In the genomic region with DNA sequence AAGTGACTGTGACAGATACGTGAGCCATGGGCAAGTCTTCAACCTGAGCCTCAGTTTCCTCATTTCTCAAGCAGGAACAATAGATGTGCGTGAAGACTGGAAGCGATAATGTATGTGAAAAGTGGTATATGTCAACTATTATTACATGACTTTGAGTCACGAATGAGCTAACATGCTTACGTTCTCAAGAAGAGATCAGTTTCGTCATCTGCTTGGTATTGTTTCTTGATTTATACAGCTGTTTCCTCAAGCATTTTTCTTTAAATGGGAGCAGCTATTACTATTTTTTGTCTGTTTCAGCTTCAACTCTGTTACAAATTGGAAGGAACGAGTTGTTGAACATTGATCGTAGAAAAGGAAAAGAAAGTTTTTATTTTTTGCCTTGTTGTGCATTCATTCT, we compare ENCODE assay signal across 29 cellular contexts.
"Had no signal": no experiment of that assay in that cellular context is flagged by ENCODE, and none has a peak within 500 bp of the region (broad histone marks: within the 10 kb centered on the region; RNA-seq: fewer than 3 reads in every experiment).

No MANE protein-coding gene starts in this region.

- H3K4me3 Mint-ChIP-seq: activated CD4-positive, alpha-beta memory T cell treated with anti-CD3 and anti-CD28 coated beads, Interleukin-2, amount 10 ng/mL, durations not matched to agents 7 days and 5 days; activated CD4-positive, alpha-beta T cell treated with anti-CD3 and anti-CD28 coated beads, Interleukin-2, amount 10 ng/mL, durations not matched to agents 7 days and 5 days; activated T-cell treated with anti-CD3 and anti-CD28 coated beads, Interleukin-2, amount 50 U/mL, for 4 hours; activated T-helper 17 cell treated with anti-CD3 and anti-CD28 coated beads, Interleukin-2, amount 50 U/mL, for 72 hours; endodermal cell; mesothelial cell of epicardium; naive B cell; nephron progenitor cell; stimulated activated effector memory CD8-positive, alpha-beta T cell treated with anti-CD3 and anti-CD28 coated beads, Interleukin-12 subunit alpha, Interleukin-12 subunit beta, amount 100 ng/mL, for 72 hours; stimulated activated naive CD8-positive, alpha-beta T cell treated with anti-CD3 and anti-CD28 coated beads, Interleukin-15, Interleukin-2, amounts not matched to agents 100 ng/mL and 50 ng/mL, for 24 hours; type B pancreatic cell; WTC11 had no signal

- H3K27me3 Mint-ChIP-seq: activated CD4-positive, alpha-beta memory T cell treated with anti-CD3 and anti-CD28 coated beads, Interleukin-2, amount 10 ng/mL, durations not matched to agents 7 days and 5 days; stimulated activated naive CD8-positive, alpha-beta T cell treated with anti-CD3 and anti-CD28 coated beads, Interleukin-15, Interleukin-2, amounts not matched to agents 100 ng/mL and 50 ng/mL, for 24 hours; type B pancreatic cell had no signal

- H3K4me1 Mint-ChIP-seq: activated CD4-positive, alpha-beta memory T cell treated with anti-CD3 and anti-CD28 coated beads, Interleukin-2, amount 10 ng/mL, durations not matched to agents 7 days and 5 days; activated CD4-positive, alpha-beta T cell treated with anti-CD3 and anti-CD28 coated beads, Interleukin-2, amount 10 ng/mL, durations not matched to agents 7 days and 5 days; activated T-helper 17 cell treated with anti-CD3 and anti-CD28 coated beads, Interleukin-2, amount 50 U/mL, for 72 hours; naive B cell; nephron progenitor cell; stimulated activated effector memory CD8-positive, alpha-beta T cell treated with anti-CD3 and anti-CD28 coated beads, Interleukin-12 subunit alpha, Interleukin-12 subunit beta, amount 100 ng/mL, for 72 hours had no signal

- H3K27ac Mint-ChIP-seq: activated CD4-positive, alpha-beta memory T cell treated with anti-CD3 and anti-CD28 coated beads, Interleukin-2, amount 10 ng/mL, durations not matched to agents 7 days and 5 days; activated CD4-positive, alpha-beta T cell treated with anti-CD3 and anti-CD28 coated beads, Interleukin-2, amount 10 ng/mL, durations not matched to agents 7 days and 5 days; activated T-helper 17 cell treated with anti-CD3 and anti-CD28 coated beads, Interleukin-2, amount 50 U/mL, for 72 hours; endodermal cell; mesothelial cell of epicardium; naive B cell; nephron progenitor cell; stimulated activated effector memory CD8-positive, alpha-beta T cell treated with anti-CD3 and anti-CD28 coated beads, Interleukin-12 subunit alpha, Interleukin-12 subunit beta, amount 100 ng/mL, for 72 hours; stimulated activated naive CD8-positive, alpha-beta T cell treated with anti-CD3 and anti-CD28 coated beads, Interleukin-15, Interleukin-2, amounts not matched to agents 100 ng/mL and 50 ng/mL, for 24 hours; type B pancreatic cell; WTC11 had no signal

- H3K9me3 Mint-ChIP-seq: activated CD4-positive, alpha-beta memory T cell treated with anti-CD3 and anti-CD28 coated beads, Interleukin-2, amount 10 ng/mL, durations not matched to agents 7 days and 5 days; activated CD4-positive, alpha-beta T cell treated with anti-CD3 and anti-CD28 coated beads, Interleukin-2, amount 10 ng/mL, durations not matched to agents 7 days and 5 days; activated T-cell treated with anti-CD3 and anti-CD28 coated beads, Interleukin-2, amount 50 U/mL, for 4 hours; activated T-helper 17 cell treated with anti-CD3 and anti-CD28 coated beads, Interleukin-2, amount 50 U/mL, for 72 hours; endodermal cell; mesothelial cell of epicardium; naive B cell; nephron progenitor cell; stimulated activated effector memory CD8-positive, alpha-beta T cell treated with anti-CD3 and anti-CD28 coated beads, Interleukin-12 subunit alpha, Interleukin-12 subunit beta, amount 100 ng/mL, for 72 hours; stimulated activated naive CD8-positive, alpha-beta T cell treated with anti-CD3 and anti-CD28 coated beads, Interleukin-15, Interleukin-2, amounts not matched to agents 100 ng/mL and 50 ng/mL, for 24 hours; type B pancreatic cell; WTC11 had no signal

- H3K36me3 Mint-ChIP-seq: naive B cell; stimulated activated effector memory CD8-positive, alpha-beta T cell treated with anti-CD3 and anti-CD28 coated beads, Interleukin-12 subunit alpha, Interleukin-12 subunit beta, amount 100 ng/mL, for 72 hours; WTC11 had no signal

- ATAC-seq: activated T-cell treated with anti-CD3 and anti-CD28 coated beads, Interleukin-2, amount 50 U/mL, for 4 hours; activated T-helper 17 cell treated with anti-CD3 and anti-CD28 coated beads, Interleukin-2, amount 50 U/mL, for 72 hours; left cardiac atrium; left ventricle myocardium superior; sciatic nerve; stimulated activated effector memory CD8-positive, alpha-beta T cell treated with anti-CD3 and anti-CD28 coated beads, Interleukin-12 subunit alpha, Interleukin-12 subunit beta, amount 100 ng/mL, for 72 hours; WTC11 had no signal

- DNase-seq: activated CD4-positive, alpha-beta memory T cell treated with anti-CD3 and anti-CD28 coated beads, Interleukin-2, amount 10 ng/mL, durations not matched to agents 7 days and 5 days; activated CD4-positive, alpha-beta T cell treated with anti-CD3 and anti-CD28 coated beads for 1 hour; activated CD4-positive, alpha-beta T cell treated with anti-CD3 and anti-CD28 coated beads, Interleukin-2, amount 10 ng/mL, durations not matched to agents 7 days and 5 days; activated gamma-delta T cell treated with Interleukin-2 at 50 U/mL for 16 hours; activated naive CD4-positive, alpha-beta T cell treated with anti-CD3 and anti-CD28 coated beads, Interleukin-2, amount 50 U/mL, for 16 hours; activated T-cell treated with anti-CD3 and anti-CD28 coated beads, Interleukin-2, amount 50 U/mL, for 4 hours; amniotic stem cell; caudate nucleus; endodermal cell; esophagus squamous epithelium; glutamatergic neuron; left cardiac atrium; left ventricle myocardium superior; mammary epithelial cell; naive B cell; nephron progenitor cell; retina; small intestine; stimulated activated CD4-positive, alpha-beta T cell treated with anti-CD3 and anti-CD28 coated beads, Interleukin-4, amount 100 ng/mL, for 24 hours; substantia nigra; T-helper 2 cell; uterus had no signal
